12 cellular contexts compared by ENCODE assay signal in genomic region chr1:206456577-206457375, GRCh38. TPM values are rescaled to one million over a fixed set of nuclear protein-coding genes. Genes with fewer than 3 reads are reported as not detected.
DNase-seq lines count a peak whose midpoint lies in the region; ATAC-seq and TF ChIP-seq lines count a peak whose summit lies in the region.
"Had no signal": no experiment of that assay in that cellular context is flagged by ENCODE, and none has a peak within 500 bp of the region (broad histone marks: within the 10 kb centered on the region; RNA-seq: fewer than 3 reads in every experiment).

No MANE protein-coding gene starts in this region.

- no peak overlapping the region for H3K9ac ChIP-seq in colonic mucosa (ENCODE audit: low read depth in 2 of 2, low read length in 2 of 2)

- peaks cover 93% of the 10 kb centered on the region for H3K36me3 ChIP-seq in mesodermal cell (ENCODE audit: control insufficient read depth, insufficient read depth, low read length)
- H3K36me3 ChIP-seq in colonic mucosa = no peaks in the 10 kb centered on the region
- no peaks in the 10 kb centered on the region for H3K36me3 ChIP-seq in prostate gland

- H3K27ac ChIP-seq in mesodermal cell (ENCODE audit: low read depth, low read length, severe bottlenecking) (peak overlapping the region; percentile 29), colonic mucosa (no peak overlapping the region), prostate gland (no peak overlapping the region)

- 96 to 98% methylated on average over 7 to 11 of the region's 11 CpGs for WGBS in mesodermal cell (ENCODE audit: insufficient coverage in 2 of 2), 2 experiments
- 88% methylated on average over 11 of the region's 11 CpGs for WGBS in prostate gland

- H3K36me3 Mint-ChIP-seq in dendritic cell treated with granulocyte-macrophage colony-stimulating factor and Interleukin-4, amounts not matched to agents 40 ng/mL and 50 ng/mL, for 4 days (ENCODE audit: low read depth) = peaks cover 99% of the 10 kb centered on the region
- H3K36me3 Mint-ChIP-seq: activated naive CD4-positive, alpha-beta T cell treated with anti-CD3 and anti-CD28 coated beads, Interleukin-2, amount 50 U/mL, for 72 hours had no signal

- DNase-seq in CD1c-positive myeloid dendritic cell (ENCODE audit: extremely low spot score) = peak; percentile 50
- peak; percentile 55 for DNase-seq in MV-4-11 (lab: John Stamatoyannopoulos, UW)
- no peak for DNase-seq in NCI-H1092 treated with DMSO at 0.1 percent for 48 hours (lab: John Stamatoyannopoulos, UW)
- DNase-seq in colonic mucosa = no peak
- no peak for DNase-seq in prostate gland (ENCODE audit: low spot score)
- DNase-seq: activated CD4-positive, CD25-positive, alpha-beta regulatory T cell treated with anti-CD3 and anti-CD28 coated beads, Interleukin-2, amount 50 U/mL, for 72 hours; SHP77 had no signal

- H3K4me3 Mint-ChIP-seq in dendritic cell treated with granulocyte-macrophage colony-stimulating factor and Interleukin-4, amounts not matched to agents 40 ng/mL and 50 ng/mL, for 4 days = peak overlapping the region; percentile 4

- H3K9me3 Mint-ChIP-seq in dendritic cell treated with granulocyte-macrophage colony-stimulating factor and Interleukin-4, amounts not matched to agents 40 ng/mL and 50 ng/mL, for 4 days = no peaks in the 10 kb centered on the region
- H3K9me3 Mint-ChIP-seq: activated naive CD4-positive, alpha-beta T cell treated with anti-CD3 and anti-CD28 coated beads, Interleukin-2, amount 50 U/mL, for 72 hours had no signal

- H3K27ac Mint-ChIP-seq in dendritic cell treated with granulocyte-macrophage colony-stimulating factor and Interleukin-4, amounts not matched to agents 40 ng/mL and 50 ng/mL, for 4 days = peak overlapping the region; percentile 92

- ATAC-seq in HG03139 (IDR thresholded peaks at IDR 0.05; ENCODE audit: unreplicated experiment) = no peak

- intact Hi-C loops in dendritic cell treated with granulocyte-macrophage colony-stimulating factor and Interleukin-4, amounts not matched to agents 40 ng/mL and 50 ng/mL, for 4 days (cut with micrococcal nuclease) = no loop called here
- intact Hi-C loops in colonic mucosa (cut with DNase I) = no loop called here
- intact Hi-C loops in prostate gland (cut with DNase I) = no loop called here

- TF ChIP-seq CTCF in colonic mucosa (IDR thresholded peaks at IDR 0.05) (no peak), prostate gland (IDR thresholded peaks at IDR 0.05) (no peak)

- H3K27me3 ChIP-seq in colonic mucosa (no peaks in the 10 kb centered on the region), prostate gland (replicated peaks; ENCODE audit: insufficient read depth) (no peaks in the 10 kb centered on the region)

- H3K4me1 Mint-ChIP-seq in dendritic cell treated with granulocyte-macrophage colony-stimulating factor and Interleukin-4, amounts not matched to agents 40 ng/mL and 50 ng/mL, for 4 days (ENCODE audit: low read depth) = peaks cover 38% of the 10 kb centered on the region

- no peak for TF ChIP-seq POLR2A in prostate gland (IDR thresholded peaks at IDR 0.05)

- H3K4me3 ChIP-seq in mesodermal cell (ENCODE audit: extremely low read depth, insufficient read depth, low read length, poor library complexity, severe bottlenecking) (no peak overlapping the region), colonic mucosa (no peak overlapping the region), prostate gland (no peak overlapping the region)

- peaks cover 20% of the 10 kb centered on the region for H3K4me1 ChIP-seq in mesodermal cell (ENCODE audit: control insufficient read depth, insufficient read depth, low read length, poor library complexity, severe bottlenecking)
- no peaks in the 10 kb centered on the region for H3K4me1 ChIP-seq in colonic mucosa
- H3K4me1 ChIP-seq in prostate gland (replicated peaks) = no peaks in the 10 kb centered on the region

- H3K9me3 ChIP-seq in mesodermal cell (ENCODE audit: control insufficient read depth, low read length) (no peaks in the 10 kb centered on the region), colonic mucosa (no peaks in the 10 kb centered on the region), prostate gland (no peaks in the 10 kb centered on the region)

- H3K27me3 Mint-ChIP-seq in dendritic cell treated with granulocyte-macrophage colony-stimulating factor and Interleukin-4, amounts not matched to agents 40 ng/mL and 50 ng/mL, for 4 days = no peaks in the 10 kb centered on the region

RNA-seq across cellular contexts. Expression of gene IKBKE, which starts 13.5 kb away (rescaled TPM):
- polyA plus RNA-seq in mesodermal cell (2013, experiment 1 of 2) = 8.9 TPM
- polyA plus RNA-seq in mesodermal cell (2013, experiment 2 of 2) = 7.4 TPM
- total RNA-seq in colonic mucosa = 10 to 100 TPM; 15.9 to 28.4 TPM
- 1 to 10 TPM; 3.6 to 6.1 TPM for total RNA-seq in prostate gland
- polyA plus RNA-seq: neural cell had no signal

RNA-seq across cellular contexts. Expression of gene RASSF5, which starts 50.6 kb away (rescaled TPM):
- polyA plus RNA-seq in mesodermal cell (2013, experiment 1 of 2) = 1.7 TPM
- polyA plus RNA-seq in mesodermal cell (2013, experiment 2 of 2) = 1.7 TPM
- total RNA-seq in colonic mucosa (1 to 10 TPM; 4.9 to 5.4 TPM), prostate gland (10 to 100 TPM; 22.2 to 42.5 TPM)

Comparison
In these comparisons a context has a peak if more than half of its experiments do, and no peak if none do; other contexts are left out.
1. DNase-seq: peak in CD1c-positive myeloid dendritic cell (single experiment) and MV-4-11 (single experiment); none in NCI-H1092 treated with DMSO at 0.1 percent for 48 hours (single experiment), colonic mucosa (single experiment) and prostate gland (single experiment).